Comparison of ENCODE assay signal across 20 cellular contexts in genomic region chr13:23672616-23673015, GRCh38.
DNase-seq lines count a peak whose midpoint lies in the region; ATAC-seq and TF ChIP-seq lines count a peak whose summit lies in the region.
"Had no signal": no experiment of that assay in that cellular context is flagged by ENCODE, and none has a peak within 500 bp of the region (broad histone marks: within the 10 kb centered on the region; RNA-seq: fewer than 3 reads in every experiment).

No MANE protein-coding gene starts in this region.

- H3K36me3 ChIP-seq in endocrine pancreas (ENCODE audit: control insufficient read depth, insufficient read depth, low read length): no peaks in the 10 kb centered on the region
- H3K36me3 ChIP-seq in hepatocyte (replicated peaks; ENCODE audit: insufficient read depth, low read depth): no peaks in the 10 kb centered on the region
- peaks cover 0 to 8% (median 0%) of the 10 kb centered on the region in 4 donors for H3K36me3 ChIP-seq in upper lobe of left lung
- H3K36me3 ChIP-seq: breast epithelium, neural progenitor cell, prostate gland, WERI-Rb-1 had no signal

- H3K36me3 Mint-ChIP-seq in WTC11: peaks cover 8% of the 10 kb centered on the region

- H3K4me3 Mint-ChIP-seq in WTC11: no peak overlapping the region
- H3K4me3 Mint-ChIP-seq: neural progenitor cell had no signal

- no peak overlapping the region for H3K4me2 ChIP-seq in hepatocyte
- H3K4me2 ChIP-seq: neural progenitor cell had no signal

- WGBS in hepatocyte (ENCODE audit: low lambda C conversion rate, missing lambda C conversion rate): 66% methylated on average over 4 of the region's 4 CpGs
- 33 to 48% methylated on average over 4 of the region's 4 CpGs for WGBS in upper lobe of left lung, 2 donors

- ATAC-seq in upper lobe of left lung (ENCODE audit: low FRiP score in 2 of 2) (no peak), HG02610 (IDR thresholded peaks at IDR 0.05; ENCODE audit: unreplicated experiment) (no peak), WTC11 (no peak)
- ATAC-seq: gastroesophageal sphincter had no signal

- H3K9me3 Mint-ChIP-seq in WTC11: peaks cover 16% of the 10 kb centered on the region

- no peak for TF ChIP-seq POLR2A in upper lobe of left lung (IDR thresholded peaks at IDR 0.05)

- no peaks in the 10 kb centered on the region for H3K79me2 ChIP-seq in hepatocyte

- no peak overlapping the region for H2AFZ ChIP-seq in hepatocyte
- H2AFZ ChIP-seq: neural progenitor cell had no signal

- H3K9ac ChIP-seq in endocrine pancreas (ENCODE audit: control insufficient read depth, insufficient read depth, low read length): no peak overlapping the region
- H3K9ac ChIP-seq: neural progenitor cell had no signal

- DNase-seq in NCI-H510A treated with DMSO at 0.1 percent for 48 hours (lab: John Stamatoyannopoulos, UW) (peak; percentile 14), NCI-H510A (lab: John Stamatoyannopoulos, UW) (no peak), hepatocyte (ENCODE audit: low spot score) (no peak), upper lobe of left lung (no peak), WTC11 (ENCODE audit: low spot score) (no peak), NCI-H187 treated with DMSO at 0.1 percent for 48 hours (lab: John Stamatoyannopoulos, UW) (no peak)
- DNase-seq: activated CD4-positive, alpha-beta T cell treated with anti-CD3 and anti-CD28 coated beads, Interleukin-2, amount 50 U/mL, for 48 hours; activated gamma-delta T cell; activated T-cell treated with anti-CD3 and anti-CD28 coated beads for 4 hours; Calu3; dermis blood vessel endothelial cell; NCI-H1092 treated with DMSO at 0.1 percent for 48 hours; stimulated activated CD4-positive, alpha-beta T cell treated with anti-CD3 and anti-CD28 coated beads, Interleukin-4, amount 100 ng/mL, for 24 hours; WERI-Rb-1 had no signal

- no peaks in the 10 kb centered on the region; the same call in 1 of the 2 replicates for H3K27me3 Mint-ChIP-seq in WTC11 (ENCODE audit: low read depth)

- no peaks in the 10 kb centered on the region for H3K9me2 ChIP-seq in hepatocyte (replicated peaks; ENCODE audit: insufficient read depth)

- H3K27ac ChIP-seq in hepatocyte (peak overlapping the region; percentile 42), upper lobe of left lung (peak overlapping the region in 3 of 4 donors; percentile 16 to 43 (median 35))
- H3K27ac ChIP-seq: breast epithelium, neural progenitor cell, prostate gland, WERI-Rb-1 had no signal

- POLR2A ChIA-PET in WTC11 (lab: Charles Lee): no interaction called here

- H3K9me3 ChIP-seq in endocrine pancreas (ENCODE audit: control insufficient read depth, low read length) (no peaks in the 10 kb centered on the region), hepatocyte (ENCODE audit: low read depth) (no peaks in the 10 kb centered on the region), upper lobe of left lung (no peaks in the 10 kb centered on the region)
- H3K9me3 ChIP-seq: breast epithelium, gastroesophageal sphincter, prostate gland had no signal

- TF ChIP-seq EP300 in upper lobe of left lung (IDR thresholded peaks at IDR 0.05): no peak

- H3K27ac Mint-ChIP-seq in WTC11: no peak overlapping the region
- H3K27ac Mint-ChIP-seq: neural progenitor cell had no signal

- H3K4me3 ChIP-seq in endocrine pancreas (ENCODE audit: control insufficient read depth, insufficient read depth, low read length) (peak overlapping the region; percentile 51), hepatocyte (no peak overlapping the region), upper lobe of left lung (no peak overlapping the region)
- H3K4me3 ChIP-seq: breast epithelium, gastroesophageal sphincter, neural progenitor cell, prostate gland had no signal

- H3K27me3 ChIP-seq in endocrine pancreas (ENCODE audit: control insufficient read depth, insufficient read depth, low read length): no peaks in the 10 kb centered on the region
- no peaks in the 10 kb centered on the region for H3K27me3 ChIP-seq in hepatocyte
- no peaks in the 10 kb centered on the region for H3K27me3 ChIP-seq in upper lobe of left lung
- H3K27me3 ChIP-seq: breast epithelium, gastroesophageal sphincter, neural progenitor cell had no signal

- H3K4me1 ChIP-seq in endocrine pancreas (ENCODE audit: control insufficient read depth, insufficient read depth, low read length) (peaks cover 25% of the 10 kb centered on the region), hepatocyte (ENCODE audit: insufficient read depth) (peaks cover 19% of the 10 kb centered on the region), upper lobe of left lung (peaks cover 0 to 6% (median 3%) of the 10 kb centered on the region in 4 donors)
- H3K4me1 ChIP-seq: breast epithelium, prostate gland had no signal

- CTCF ChIA-PET in WTC11 (lab: Charles Lee): interaction anchor here (1.2 kb wide), 1 partner anchor 38 kb away, joined by 3 read pairs; no protein-coding TSS in a partner anchor

- no peaks in the 10 kb centered on the region for H4K20me1 ChIP-seq in hepatocyte (ENCODE audit: insufficient read depth, poor library complexity, severe bottlenecking)

- no peak for TF ChIP-seq CTCF in hepatocyte (IDR thresholded peaks at IDR 0.05; ENCODE audit: poor library complexity)
- no peak for TF ChIP-seq CTCF in upper lobe of left lung (IDR thresholded peaks at IDR 0.05)
- TF ChIP-seq CTCF in WTC11 (IDR thresholded peaks at IDR 0.05): no peak

- peaks cover 18% of the 10 kb centered on the region for H3K4me1 Mint-ChIP-seq in WTC11

TF ChIP-seq in WTC11, 78 proteins besides CTCF, POLR2A, EP300 and RAD21:
- no peak for TF ChIP-seq ZNF263 (CRISPR knock-in tag; IDR thresholded peaks at IDR 0.05; ENCODE audit: low read depth)
- no peak for TF ChIP-seq AR (CRISPR knock-in tag; IDR thresholded peaks at IDR 0.05)
- no peak for TF ChIP-seq RELA (CRISPR knock-in tag; IDR thresholded peaks at IDR 0.05; ENCODE audit: borderline replicate concordance)
- TF ChIP-seq E2F4 (CRISPR knock-in tag; IDR thresholded peaks at IDR 0.05; ENCODE audit: borderline replicate concordance, low read depth): no peak
- TF ChIP-seq IRF2 (CRISPR knock-in tag; IDR thresholded peaks at IDR 0.05; ENCODE audit: borderline replicate concordance, low read depth): no peak
